Comparison of ENCODE assay signal across 28 cellular contexts in genomic region chr5:100691545-100691944, GRCh38.
A peak's percentile ranks its signal among the peaks of the same experiment; 100 is the strongest.
DNase-seq lines count a peak whose midpoint lies in the region; ATAC-seq, FAIRE-seq and TF ChIP-seq lines count a peak whose summit lies in the region.
"Had no signal": no experiment of that assay in that cellular context is flagged by ENCODE, and none has a peak within 500 bp of the region (broad histone marks: within the 10 kb centered on the region; RNA-seq: fewer than 3 reads in every experiment).

No MANE protein-coding gene starts in this region.

- H3K9me3 Mint-ChIP-seq in stimulated activated naive B cell treated with anti-CD40 and anti-IgM and Interleukin-4, amounts not matched to agents 10 μg/mL and 1 μg/mL and 100 μg/mL, for 72 hours: no peaks in the 10 kb centered on the region
- H3K9me3 Mint-ChIP-seq: activated CD4-positive, alpha-beta T cell treated with anti-CD3 and anti-CD28 coated beads, Interleukin-2, amount 10 ng/mL, durations not matched to agents 7 days and 5 days; memory B cell; T-helper 2 cell treated with Interferon-gamma antibody and Interleukin-4, amounts not matched to agents 5 μg/mL and 100 μg/mL, for 36 hours had no signal

- in situ Hi-C loops in GM23248 (cut with MboI): no loop called here

- no peaks in the 10 kb centered on the region for H3K27me3 ChIP-seq in GM23248 (replicated peaks; ENCODE audit: insufficient read depth)
- H3K27me3 ChIP-seq in foreskin keratinocyte: no peaks in the 10 kb centered on the region
- H3K27me3 ChIP-seq in small intestine (ENCODE audit: control insufficient read depth in 2 of 2, insufficient read depth in 2 of 2, low read length in 2 of 2): no peaks in the 10 kb centered on the region
- H3K27me3 ChIP-seq: BLaER1, cardiac muscle cell, neutrophil had no signal

- H3F3A ChIP-seq in GM23248 (ENCODE audit: insufficient read depth): no peaks in the 10 kb centered on the region

- no peaks in the 10 kb centered on the region for H3K4me1 Mint-ChIP-seq in stimulated activated naive B cell treated with anti-CD40 and anti-IgM and Interleukin-4, amounts not matched to agents 10 μg/mL and 1 μg/mL and 100 μg/mL, for 72 hours
- H3K4me1 Mint-ChIP-seq: memory B cell had no signal

- H3K9me2 ChIP-seq in GM23248 (ENCODE audit: insufficient read depth): no peaks in the 10 kb centered on the region

- H3K79me2 ChIP-seq in GM23248 (ENCODE audit: insufficient read depth): no peaks in the 10 kb centered on the region

- no peaks in the 10 kb centered on the region for H3K36me3 Mint-ChIP-seq in stimulated activated naive B cell treated with anti-CD40 and anti-IgM and Interleukin-4, amounts not matched to agents 10 μg/mL and 1 μg/mL and 100 μg/mL, for 72 hours
- H3K36me3 Mint-ChIP-seq: memory B cell had no signal

- DNase-seq in A172 (ENCODE audit: low spot score) (peak; percentile 13), GM23248 (peak; percentile 62), foreskin keratinocyte (peak; percentile 52 to 75), small intestine (no peak)
- no peak for DNase-seq in stimulated activated naive B cell treated with anti-CD40 and anti-IgM and Interleukin-4, amounts not matched to agents 10 μg/mL and 1 μg/mL and 100 μg/mL, for 72 hours
- DNase-seq: activated CD4-positive, alpha-beta T cell treated with anti-CD3 and anti-CD28 coated beads, Interleukin-2, amount 10 ng/mL, durations not matched to agents 7 days and 5 days; activated naive CD4-positive, alpha-beta T cell treated with Interleukin-2 at 50 U/mL for 16 hours; activated T-cell treated with anti-CD3 and anti-CD28 coated beads, Interleukin-2, amount 50 U/mL, for 48 hours; amygdala; endodermal cell; head of caudate nucleus; MV-4-11; NCI-H146; NCI-H524 treated with DMSO at 0.1 percent for 48 hours; stimulated activated CD4-positive, alpha-beta T cell treated with anti-CD3 and anti-CD28 coated beads, Interleukin-2, amount 100 ng/mL, for 24 hours; substantia nigra had no signal

- no peak for FAIRE-seq in small intestine (lab: Jason Lieb, UNC)
- FAIRE-seq: K562 had no signal

- H3K27ac Mint-ChIP-seq in stimulated activated naive B cell treated with anti-CD40 and anti-IgM and Interleukin-4, amounts not matched to agents 10 μg/mL and 1 μg/mL and 100 μg/mL, for 72 hours: no peak overlapping the region
- H3K27ac Mint-ChIP-seq: activated CD4-positive, alpha-beta T cell treated with anti-CD3 and anti-CD28 coated beads, Interleukin-2, amount 10 ng/mL, durations not matched to agents 7 days and 5 days; endodermal cell; memory B cell; T-helper 2 cell treated with Interferon-gamma antibody and Interleukin-4, amounts not matched to agents 5 μg/mL and 100 μg/mL, for 36 hours had no signal

- WGBS in GM23248 (ENCODE audit: low coverage in 1 of 2, low lambda C conversion rate in 2 of 2, missing lambda C conversion rate in 2 of 2), 2 experiments: 83 to 88% methylated on average over 1 of the region's 1 CpG
- WGBS in small intestine, 3 donors: 77 to 94% (median 88%) methylated on average over 1 of the region's 1 CpG

- H2AFZ ChIP-seq in GM23248: no peak overlapping the region

- peak overlapping the region; percentile 0 for H3K4me2 ChIP-seq in GM23248 (ENCODE audit: unreplicated experiment)
- H3K4me2 ChIP-seq: BLaER1 had no signal

- no peak overlapping the region for H3K4me3 ChIP-seq in GM23248
- H3K4me3 ChIP-seq in small intestine (ENCODE audit: low read depth in 1 of 2, low read length in 2 of 2): no peak overlapping the region
- H3K4me3 ChIP-seq: BLaER1, cardiac muscle cell, K562, SK-N-MC, skin epidermis had no signal

- H3K9ac ChIP-seq in GM23248: no peak overlapping the region
- H3K9ac ChIP-seq: BLaER1 had no signal

- no peaks in the 10 kb centered on the region for H3K36me3 ChIP-seq in GM23248 (ENCODE audit: low read depth)
- H3K36me3 ChIP-seq in small intestine (ENCODE audit: control insufficient read depth in 2 of 2, insufficient read depth in 2 of 2, low read length in 2 of 2): no peaks in the 10 kb centered on the region
- H3K36me3 ChIP-seq: BLaER1, cardiac muscle cell, neutrophil had no signal

- H4K20me1 ChIP-seq in GM23248 (ENCODE audit: insufficient read depth): no peaks in the 10 kb centered on the region
- H4K20me1 ChIP-seq: BLaER1 had no signal

- no peaks in the 10 kb centered on the region for H3K9me3 ChIP-seq in GM23248 (ENCODE audit: low read depth)
- H3K9me3 ChIP-seq in small intestine (ENCODE audit: control insufficient read depth, low read depth): no peaks in the 10 kb centered on the region
- H3K9me3 ChIP-seq: neutrophil had no signal

- H3K4me1 ChIP-seq in GM23248 (ENCODE audit: insufficient read depth) (peaks cover 19% of the 10 kb centered on the region), foreskin keratinocyte (no peaks in the 10 kb centered on the region), small intestine (ENCODE audit: control insufficient read depth in 2 of 2, insufficient read depth in 1 of 2, low read depth in 1 of 2, low read length in 1 of 2) (no peaks in the 10 kb centered on the region)
- H3K4me1 ChIP-seq: BLaER1 had no signal

- no peaks in the 10 kb centered on the region for H3K27me3 Mint-ChIP-seq in stimulated activated naive B cell treated with anti-CD40 and anti-IgM and Interleukin-4, amounts not matched to agents 10 μg/mL and 1 μg/mL and 100 μg/mL, for 72 hours
- H3K27me3 Mint-ChIP-seq: activated CD4-positive, alpha-beta T cell treated with anti-CD3 and anti-CD28 coated beads, Interleukin-2, amount 10 ng/mL, durations not matched to agents 7 days and 5 days; memory B cell had no signal

- no peak overlapping the region for H3K4me3 Mint-ChIP-seq in stimulated activated naive B cell treated with anti-CD40 and anti-IgM and Interleukin-4, amounts not matched to agents 10 μg/mL and 1 μg/mL and 100 μg/mL, for 72 hours
- H3K4me3 Mint-ChIP-seq: activated CD4-positive, alpha-beta T cell treated with anti-CD3 and anti-CD28 coated beads, Interleukin-2, amount 10 ng/mL, durations not matched to agents 7 days and 5 days; endodermal cell; memory B cell; T-helper 2 cell treated with Interferon-gamma antibody and Interleukin-4, amounts not matched to agents 5 μg/mL and 100 μg/mL, for 36 hours had no signal

- TF ChIP-seq CTCF in foreskin keratinocyte (conservative IDR thresholded peaks at IDR 0.05): no peak

- ATAC-seq in SK-N-SH treated with all-trans-retinoic acid at 6 μM for 48 hours (peak; percentile 61; the same call in 2 of the 3 replicates), foreskin keratinocyte (peak; percentile 78), HG02970 (IDR thresholded peaks at IDR 0.05; ENCODE audit: low FRiP score, unreplicated experiment) (no peak), HG03196 (IDR thresholded peaks at IDR 0.05; ENCODE audit: unreplicated experiment) (no peak)
- no peak for ATAC-seq in stimulated activated naive B cell treated with anti-CD40 and anti-IgM and Interleukin-4, amounts not matched to agents 10 μg/mL and 1 μg/mL and 100 μg/mL, for 72 hours (replicated peaks)
- ATAC-seq: K562 had no signal

- H3K27ac ChIP-seq in GM23248 (no peak overlapping the region), foreskin keratinocyte (no peak overlapping the region), small intestine (ENCODE audit: low read depth in 1 of 2, low read length in 1 of 2) (no peak overlapping the region)
- H3K27ac ChIP-seq: BLaER1, cardiac muscle cell, neutrophil, SK-N-MC, skin epidermis, VCaP had no signal

TF ChIP-seq in SK-N-SH treated with all-trans-retinoic acid at 6 μM for 48 hours, 23 proteins besides CTCF, POLR2A, EP300 and RAD21:
- TF ChIP-seq ISL1 (CRISPR knock-in tag; IDR thresholded peaks at IDR 0.05): peak; percentile 61
- no peak for TF ChIP-seq GLIS3 (CRISPR knock-in tag; IDR thresholded peaks at IDR 0.05)

Comparison
In these comparisons a context has a peak if more than half of its experiments do, and no peak if none do; other contexts are left out.
1. DNase-seq: peak in A172 (single experiment), GM23248 (single experiment) and foreskin keratinocyte (2 of 2); none in stimulated activated naive B cell treated with anti-CD40 and anti-IgM and Interleukin-4, amounts not matched to agents 10 μg/mL and 1 μg/mL and 100 μg/mL, for 72 hours (single experiment) and small intestine (single experiment).
2. ATAC-seq: peak in SK-N-SH treated with all-trans-retinoic acid at 6 μM for 48 hours (single experiment) and foreskin keratinocyte (single experiment); none in HG02970 (single experiment), stimulated activated naive B cell treated with anti-CD40 and anti-IgM and Interleukin-4, amounts not matched to agents 10 μg/mL and 1 μg/mL and 100 μg/mL, for 72 hours (0 of 2) and HG03196 (single experiment).